Comparison of ENCODE assay signal across 8 cellular contexts in the genomic region with DNA sequence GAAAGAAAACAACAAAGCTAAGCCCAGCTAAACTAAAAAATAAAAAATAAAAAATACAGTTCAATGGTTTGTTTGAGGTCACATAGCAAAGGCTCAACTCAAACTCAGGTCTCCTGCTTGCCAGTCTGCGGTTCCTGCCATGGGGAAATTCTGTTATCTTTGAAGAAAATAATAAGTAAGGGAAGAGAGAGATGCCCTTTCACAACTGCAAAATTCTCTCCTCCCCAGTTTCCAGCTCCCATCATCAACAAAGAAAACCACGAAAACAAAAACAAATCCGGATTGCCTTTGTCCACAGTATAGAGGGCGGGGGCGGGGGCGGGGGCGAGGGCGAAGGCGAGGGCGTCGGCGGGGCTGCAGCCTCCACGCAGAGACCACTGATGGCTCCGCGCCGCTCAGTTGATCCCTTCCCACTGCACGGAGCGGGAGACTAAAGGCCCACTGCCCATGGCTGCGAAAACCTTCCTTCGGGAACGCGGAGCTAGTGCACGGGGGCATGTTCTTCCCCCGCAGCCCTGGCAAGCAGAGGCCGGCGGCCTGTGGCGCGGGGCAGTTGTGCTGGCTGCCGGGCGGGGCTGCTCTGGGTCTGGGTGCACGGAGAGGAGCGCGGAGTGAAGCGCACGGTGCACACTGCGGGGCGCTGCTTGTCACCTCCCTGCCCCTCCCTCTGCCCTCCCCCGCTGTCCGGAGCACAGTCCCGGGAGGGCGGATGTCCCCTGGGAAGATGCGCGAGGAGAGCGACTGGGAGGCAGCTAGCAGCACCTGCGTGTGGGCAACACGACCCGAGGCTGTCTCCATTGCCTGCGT. TPM values are rescaled to one million over a fixed set of nuclear protein-coding genes. Genes with fewer than 3 reads are reported as not detected.
DNase-seq lines count a peak whose midpoint lies in the region; ATAC-seq and TF ChIP-seq lines count a peak whose summit lies in the region.

No MANE protein-coding gene starts in this region.

- H3K4me3 ChIP-seq in brain microvascular endothelial cell (ENCODE audit: low read depth, low read length) (peak overlapping the region; percentile 64), iPS-11a (ENCODE audit: low read depth, low read length) (peak overlapping the region; percentile 55)

- DNase-seq in brain microvascular endothelial cell (peak; percentile 40), retina (peak; percentile 83)

- no peaks in the 10 kb centered on the region for H3K27me3 ChIP-seq in brain microvascular endothelial cell (replicated peaks)

- TF ChIP-seq CTCF in 22Rv1 (IDR thresholded peaks at IDR 0.05) (peak; percentile 31), brain microvascular endothelial cell (IDR thresholded peaks at IDR 0.05; ENCODE audit: low read depth, low read length, missing control alignments) (no peak)

- H3K27ac ChIP-seq in 22Rv1 = no peak overlapping the region
- H3K27ac ChIP-seq in brain microvascular endothelial cell = peak overlapping the region; percentile 18

- in situ Hi-C loops in brain microvascular endothelial cell (cut with HindIII; ENCODE audit: low pct_ligation_motif_present, low sequenced_read_pairs) = no loop called here

- H3K36me3 ChIP-seq in brain microvascular endothelial cell (replicated peaks) = no peaks in the 10 kb centered on the region

- ATAC-seq in GM18868 (IDR thresholded peaks at IDR 0.05; ENCODE audit: unreplicated experiment) = peak; percentile 56
- peak; percentile 86 for ATAC-seq in HG03460 (IDR thresholded peaks at IDR 0.05; ENCODE audit: unreplicated experiment)
- no peak for ATAC-seq in HG03469 (IDR thresholded peaks at IDR 0.05; ENCODE audit: unreplicated experiment)

TF ChIP-seq in PFSK-1, 5 proteins besides CTCF, POLR2A, EP300 and RAD21:
- no peak for TF ChIP-seq SIN3A (IDR thresholded peaks at IDR 0.05; ENCODE audit: borderline replicate concordance, insufficient read depth, low read length)
- TF ChIP-seq FOXP2 (optimal IDR thresholded peaks at IDR 0.05; ENCODE audit: borderline replicate concordance, extremely low read depth, extremely low read length, insufficient read depth) = peak; percentile 87
- TF ChIP-seq, protein P1, sequence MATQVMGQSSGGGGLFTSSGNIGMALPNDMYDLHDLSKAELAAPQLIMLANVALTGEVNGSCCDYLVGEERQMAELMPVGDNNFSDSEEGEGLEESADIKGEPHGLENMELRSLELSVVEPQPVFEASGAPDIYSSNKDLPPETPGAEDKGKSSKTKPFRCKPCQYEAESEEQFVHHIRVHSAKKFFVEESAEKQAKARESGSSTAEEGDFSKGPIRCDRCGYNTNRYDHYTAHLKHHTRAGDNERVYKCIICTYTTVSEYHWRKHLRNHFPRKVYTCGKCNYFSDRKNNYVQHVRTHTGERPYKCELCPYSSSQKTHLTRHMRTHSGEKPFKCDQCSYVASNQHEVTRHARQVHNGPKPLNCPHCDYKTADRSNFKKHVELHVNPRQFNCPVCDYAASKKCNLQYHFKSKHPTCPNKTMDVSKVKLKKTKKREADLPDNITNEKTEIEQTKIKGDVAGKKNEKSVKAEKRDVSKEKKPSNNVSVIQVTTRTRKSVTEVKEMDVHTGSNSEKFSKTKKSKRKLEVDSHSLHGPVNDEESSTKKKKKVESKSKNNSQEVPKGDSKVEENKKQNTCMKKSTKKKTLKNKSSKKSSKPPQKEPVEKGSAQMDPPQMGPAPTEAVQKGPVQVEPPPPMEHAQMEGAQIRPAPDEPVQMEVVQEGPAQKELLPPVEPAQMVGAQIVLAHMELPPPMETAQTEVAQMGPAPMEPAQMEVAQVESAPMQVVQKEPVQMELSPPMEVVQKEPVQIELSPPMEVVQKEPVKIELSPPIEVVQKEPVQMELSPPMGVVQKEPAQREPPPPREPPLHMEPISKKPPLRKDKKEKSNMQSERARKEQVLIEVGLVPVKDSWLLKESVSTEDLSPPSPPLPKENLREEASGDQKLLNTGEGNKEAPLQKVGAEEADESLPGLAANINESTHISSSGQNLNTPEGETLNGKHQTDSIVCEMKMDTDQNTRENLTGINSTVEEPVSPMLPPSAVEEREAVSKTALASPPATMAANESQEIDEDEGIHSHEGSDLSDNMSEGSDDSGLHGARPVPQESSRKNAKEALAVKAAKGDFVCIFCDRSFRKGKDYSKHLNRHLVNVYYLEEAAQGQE (IDR thresholded peaks at IDR 0.05; ENCODE audit: insufficient read depth in 1 of 2, low read depth in 2 of 2, low read length in 2 of 2) = no peak

RNA-seq across cellular contexts. Expression of a gene that starts 54.2 kb away (rescaled TPM):
- 7.5 TPM for polyA plus RNA-seq in PFSK-1 (2012; ENCODE audit: insufficient read length, low read depth)
